ENCODE assay signal across 10 cellular contexts in genomic region chr17:55433629-55434422, GRCh38. TPM values are rescaled to one million over a fixed set of nuclear protein-coding genes. Genes with fewer than 3 reads are reported as not detected.
DNase-seq lines count a peak whose midpoint lies in the region; ATAC-seq and TF ChIP-seq lines count a peak whose summit lies in the region.
"Had no signal": no experiment of that assay in that cellular context is flagged by ENCODE, and none has a peak within 500 bp of the region (broad histone marks: within the 10 kb centered on the region; RNA-seq: fewer than 3 reads in every experiment).

No MANE protein-coding gene starts in this region.

- DNase-seq in AG08395 (ENCODE audit: low spot score) (peak; percentile 89), LoVo (ENCODE audit: low spot score) (peak; percentile 87), breast epithelium (ENCODE audit: low spot score in 2 of 2) (peak in 1 of 2 donors; percentile 57), lung microvascular endothelial cell (ENCODE audit: low read depth in 2 of 2) (peak; percentile 70 to 80), NCI-H1105 treated with DMSO at 0.1 percent for 48 hours (lab: John Stamatoyannopoulos, UW) (no peak)
- DNase-seq in activated naive CD4-positive, alpha-beta T cell (lab: John Stamatoyannopoulos, UW), result no peak
- DNase-seq: DMS153, NCI-H1930 had no signal

- H3K27ac ChIP-seq in breast epithelium, result peak overlapping the region; percentile 46 to 70

- peaks cover 0 to 10% of the 10 kb centered on the region in 2 donors for H3K4me1 ChIP-seq in breast epithelium

- H3K9me3 ChIP-seq in breast epithelium, result no peaks in the 10 kb centered on the region

- no peak for TF ChIP-seq POLR2A in breast epithelium (IDR thresholded peaks at IDR 0.05)

- intact Hi-C loops in breast epithelium (cut with DNase I; ENCODE audit: low total_unique reads), result no loop called here

- no peaks in the 10 kb centered on the region for H3K36me3 ChIP-seq in breast epithelium

- no peak for TF ChIP-seq CTCF in breast epithelium (IDR thresholded peaks at IDR 0.05)

- no peak overlapping the region for H3K4me3 ChIP-seq in breast epithelium

- no peaks in the 10 kb centered on the region for H3K27me3 ChIP-seq in breast epithelium

- ATAC-seq in HG03045 (IDR thresholded peaks at IDR 0.05; ENCODE audit: unreplicated experiment), result no peak
- ATAC-seq in GM19035 (IDR thresholded peaks at IDR 0.05; ENCODE audit: unreplicated experiment), result no peak

RNA-seq across cellular contexts. Expression of gene MMD, which starts 12.2 kb away (rescaled TPM):
- total RNA-seq in breast epithelium (100 to 1,000 TPM in 1 of 3 donors, 10 to 100 TPM in 2; 28.0 to 140 (median 34.1) TPM), lung microvascular endothelial cell (8.5 and 13.3 TPM in 2 replicates)

Comparison
In these comparisons a context has a peak if more than half of its experiments do, and no peak if none do; other contexts are left out.
1. DNase-seq: peak in AG08395 (single experiment), LoVo (single experiment) and lung microvascular endothelial cell (2 of 2); none in NCI-H1105 treated with DMSO at 0.1 percent for 48 hours (single experiment) and activated naive CD4-positive, alpha-beta T cell (0 of 4).